In the genomic region with DNA sequence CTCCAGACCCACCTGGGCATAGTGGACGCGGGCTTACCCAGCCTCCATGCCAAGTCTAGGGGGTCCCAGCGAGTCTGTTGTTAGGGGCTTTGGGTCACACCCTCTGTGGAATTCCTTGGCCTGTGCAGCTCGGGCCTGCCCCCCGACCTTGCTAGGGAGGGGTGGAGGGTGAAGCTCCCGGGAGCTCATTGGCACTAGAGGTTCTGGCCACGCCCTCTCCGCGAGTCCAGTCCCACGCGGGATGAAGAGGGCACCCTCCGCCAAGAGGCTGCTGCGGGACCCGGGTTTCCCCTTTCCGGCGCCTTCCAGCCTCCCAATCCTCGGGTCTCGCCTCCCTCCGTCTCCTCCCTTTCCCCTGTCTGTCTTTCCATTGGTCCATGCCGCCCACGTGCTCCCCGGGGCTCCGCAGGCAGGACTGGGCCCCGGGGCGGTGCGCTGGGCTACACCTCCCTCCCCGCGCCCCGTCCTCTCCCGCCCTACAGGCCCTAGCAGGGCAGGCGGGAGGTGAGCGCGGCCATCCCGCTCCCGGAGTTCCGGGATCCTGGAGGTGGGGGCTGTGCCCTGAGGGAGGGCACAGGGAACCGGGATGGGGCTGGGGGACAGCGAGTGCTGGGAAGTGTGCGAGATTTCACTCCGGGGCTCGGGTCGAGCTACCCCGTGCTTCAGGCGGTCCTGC, we compare ENCODE assay signal across 8 cellular contexts. TPM values are rescaled to one million over a fixed set of nuclear protein-coding genes. Genes with fewer than 3 reads are reported as not detected.
DNase-seq lines count a peak whose midpoint lies in the region; ATAC-seq and TF ChIP-seq lines count a peak whose summit lies in the region.

No MANE protein-coding gene starts in this region.

- no peaks in the 10 kb centered on the region for H3K27me3 ChIP-seq in BLaER1 treated with 17β-estradiol and CSF1 and Interleukin-3, amounts not matched to agents 10 nM and 100 nM
- H3K27me3 ChIP-seq in liver (ENCODE audit: control insufficient read depth in 4 of 4, insufficient read depth in 4 of 4, low read length in 3 of 4), result no peaks in the 10 kb centered on the region

- H3K4me3 ChIP-seq in BLaER1 treated with 17β-estradiol and CSF1 and Interleukin-3, amounts not matched to agents 10 nM and 100 nM, result peak overlapping the region; percentile 75 to 94 (median 83)
- H3K4me3 ChIP-seq in liver (ENCODE audit: low read depth in 1 of 3, low read length in 3 of 3), result peak overlapping the region; percentile 74 to 81 (median 78)

- H4K20me1 ChIP-seq in BLaER1 treated with 17β-estradiol and CSF1 and Interleukin-3, amounts not matched to agents 10 nM and 100 nM, result peaks cover 0 to 74% (median 55%) of the 10 kb centered on the region in 11 experiments; a peak in 20 of 22 replicates

- peaks cover 13 to 43% (median 31%) of the 10 kb centered on the region in 11 experiments; a peak in 21 of 22 replicates for H3K36me3 ChIP-seq in BLaER1 treated with 17β-estradiol and CSF1 and Interleukin-3, amounts not matched to agents 10 nM and 100 nM
- H3K36me3 ChIP-seq in liver (ENCODE audit: control insufficient read depth in 4 of 4, insufficient read depth in 3 of 4, low read depth in 1 of 4, low read length in 3 of 4), result peaks cover 0 to 8% (median 6%) of the 10 kb centered on the region in 4 donors

- peaks cover 56 to 62% (median 59%) of the 10 kb centered on the region in 10 experiments for H3K4me1 ChIP-seq in BLaER1 treated with 17β-estradiol and CSF1 and Interleukin-3, amounts not matched to agents 10 nM and 100 nM
- peaks cover 2 to 35% (median 22%) of the 10 kb centered on the region in 4 donors for H3K4me1 ChIP-seq in liver (ENCODE audit: control insufficient read depth in 4 of 4, insufficient read depth in 4 of 4, low read length in 3 of 4)

- TF ChIP-seq CTCF in liver (IDR thresholded peaks at IDR 0.05; ENCODE audit: low read depth, low read length, missing input control), result no peak

- DNase-seq in NCI-H748 treated with DMSO at 0.1 percent for 48 hours (lab: John Stamatoyannopoulos, UW) (peak; percentile 87), dermis blood vessel endothelial cell (peak; percentile 96)
- DNase-seq in activated CD4-positive, alpha-beta T cell treated with anti-CD3 and anti-CD28 coated beads, Interleukin-2, amount 50 U/mL, for 4 hours, result peak; percentile 78 to 81
- peak; percentile 90 for DNase-seq in stimulated activated CD4-positive, alpha-beta T cell treated with anti-CD3 and anti-CD28 coated beads, Interleukin-4, amount 100 ng/mL, for 1 hour

- H3K27ac ChIP-seq in BLaER1 treated with 17β-estradiol and CSF1 and Interleukin-3, amounts not matched to agents 10 nM and 100 nM, result peak overlapping the region; percentile 63 to 88 (median 78); a peak in 21 of 22 replicates
- H3K27ac ChIP-seq in liver (ENCODE audit: low read depth in 1 of 2, low read length in 2 of 2), result peak overlapping the region; percentile 90 to 93

- peak; percentile 43 to 52 for TF ChIP-seq RAD21 in liver (IDR thresholded peaks at IDR 0.05)

- H3K9ac ChIP-seq in BLaER1 treated with 17β-estradiol and CSF1 and Interleukin-3, amounts not matched to agents 10 nM and 100 nM, result peak overlapping the region; percentile 79 to 87 (median 85)
- peak overlapping the region; percentile 61 to 75 for H3K9ac ChIP-seq in liver (ENCODE audit: low read depth in 1 of 2, low read length in 2 of 2)

- no peaks in the 10 kb centered on the region for H3K9me3 ChIP-seq in BLaER1 treated with 17β-estradiol and CSF1 and Interleukin-3, amounts not matched to agents 10 nM and 100 nM (replicated peaks in 1 of 11)
- H3K9me3 ChIP-seq in liver (ENCODE audit: control insufficient read depth in 4 of 4, low read length in 3 of 4), result no peaks in the 10 kb centered on the region

- peak overlapping the region; percentile 85 to 99 (median 95) for H3K4me2 ChIP-seq in BLaER1 treated with 17β-estradiol and CSF1 and Interleukin-3, amounts not matched to agents 10 nM and 100 nM

- WGBS in liver, result under 1% methylated on average over 44 of the region's 44 CpGs

- ATAC-seq in GM19351 (IDR thresholded peaks at IDR 0.05; ENCODE audit: unreplicated experiment) (peak; percentile 65), HG03558 (IDR thresholded peaks at IDR 0.05; ENCODE audit: extremely low read depth, unreplicated experiment) (peak; percentile 39)

TF ChIP-seq in liver, 16 proteins besides CTCF, POLR2A, EP300 and RAD21:
- TF ChIP-seq HNF4G (IDR thresholded peaks at IDR 0.05), result no peak
- TF ChIP-seq NR2F2 (IDR thresholded peaks at IDR 0.05), result peak; percentile 67
- peak in 1 of 2 donors; percentile 18 for TF ChIP-seq HNF4A (conservative IDR thresholded peaks at IDR 0.05)
- peak in 1 of 2 donors; percentile 59 for TF ChIP-seq GABPA (IDR thresholded peaks at IDR 0.05 in 1 of 2, conservative IDR thresholded peaks at IDR 0.05 in 1 of 2)
- TF ChIP-seq YY1 (IDR thresholded peaks at IDR 0.05), result peak; percentile 54
- TF ChIP-seq EGR1 (IDR thresholded peaks at IDR 0.05; ENCODE audit: low read depth in 2 of 2), result peak in 1 of 2 donors; percentile 39
- no peak for TF ChIP-seq FOXA1 (IDR thresholded peaks at IDR 0.05)
- TF ChIP-seq SP1 (IDR thresholded peaks at IDR 0.05), result peak; percentile 79
- TF ChIP-seq, protein P1, sequence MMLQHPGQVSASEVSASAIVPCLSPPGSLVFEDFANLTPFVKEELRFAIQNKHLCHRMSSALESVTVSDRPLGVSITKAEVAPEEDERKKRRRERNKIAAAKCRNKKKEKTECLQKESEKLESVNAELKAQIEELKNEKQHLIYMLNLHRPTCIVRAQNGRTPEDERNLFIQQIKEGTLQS (IDR thresholded peaks at IDR 0.05), result no peak
- peak in 1 of 2 donors; percentile 57 for TF ChIP-seq RXRA (IDR thresholded peaks at IDR 0.05)
- TF ChIP-seq, protein P2, sequence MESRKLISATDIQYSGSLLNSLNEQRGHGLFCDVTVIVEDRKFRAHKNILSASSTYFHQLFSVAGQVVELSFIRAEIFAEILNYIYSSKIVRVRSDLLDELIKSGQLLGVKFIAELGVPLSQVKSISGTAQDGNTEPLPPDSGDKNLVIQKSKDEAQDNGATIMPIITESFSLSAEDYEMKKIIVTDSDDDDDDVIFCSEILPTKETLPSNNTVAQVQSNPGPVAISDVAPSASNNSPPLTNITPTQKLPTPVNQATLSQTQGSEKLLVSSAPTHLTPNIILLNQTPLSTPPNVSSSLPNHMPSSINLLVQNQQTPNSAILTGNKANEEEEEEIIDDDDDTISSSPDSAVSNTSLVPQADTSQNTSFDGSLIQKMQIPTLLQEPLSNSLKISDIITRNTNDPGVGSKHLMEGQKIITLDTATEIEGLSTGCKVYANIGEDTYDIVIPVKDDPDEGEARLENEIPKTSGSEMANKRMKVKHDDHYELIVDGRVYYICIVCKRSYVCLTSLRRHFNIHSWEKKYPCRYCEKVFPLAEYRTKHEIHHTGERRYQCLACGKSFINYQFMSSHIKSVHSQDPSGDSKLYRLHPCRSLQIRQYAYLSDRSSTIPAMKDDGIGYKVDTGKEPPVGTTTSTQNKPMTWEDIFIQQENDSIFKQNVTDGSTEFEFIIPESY (IDR thresholded peaks at IDR 0.05), result peak; percentile 43
- TF ChIP-seq, protein P3, sequence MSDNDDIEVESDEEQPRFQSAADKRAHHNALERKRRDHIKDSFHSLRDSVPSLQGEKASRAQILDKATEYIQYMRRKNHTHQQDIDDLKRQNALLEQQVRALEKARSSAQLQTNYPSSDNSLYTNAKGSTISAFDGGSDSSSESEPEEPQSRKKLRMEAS (IDR thresholded peaks at IDR 0.05), result peak; percentile 75

RNA-seq across cellular contexts. Expression of a gene that starts 3.5 kb away (rescaled TPM):
- total RNA-seq in dermis blood vessel endothelial cell, result 13.8 and 22.2 TPM in 2 replicates
- 1 to 10 TPM; 3.9 to 6.7 TPM for total RNA-seq in liver
- 1 to 10 TPM; 4.9 to 6.6 TPM for polyA plus RNA-seq in liver

RNA-seq across cellular contexts. Expression of a gene that starts 15.5 kb away (rescaled TPM):
- total RNA-seq in dermis blood vessel endothelial cell (452 and 512 TPM in 2 replicates), liver (100 to 1,000 TPM; 288 to 370 TPM)
- 100 to 1,000 TPM; 176 to 211 TPM for polyA plus RNA-seq in liver

RNA-seq across cellular contexts. Expression of a gene that starts 22.9 kb away (rescaled TPM):
- total RNA-seq in dermis blood vessel endothelial cell (0.05 TPM in 1 of 2 replicates, not detected in the other), liver (10 to 100 TPM; 39.2 to 56.1 TPM)
- 10 to 100 TPM; 10.4 to 41.9 TPM for polyA plus RNA-seq in liver

RNA-seq across cellular contexts. Expression of a gene that starts 46.9 kb away (rescaled TPM):
- 0.84 and 0.85 TPM in 2 replicates for total RNA-seq in dermis blood vessel endothelial cell
- total RNA-seq in liver, result 1 to 10 TPM in 1 of 2 donors, under 1 TPM in 1; 0.84 to 1.5 TPM
- polyA plus RNA-seq in liver, result 1 to 10 TPM in 1 of 2 donors, under 1 TPM in 1; 0.33 to 1.0 TPM

RNA-seq across cellular contexts. Expression of a gene that starts 50.9 kb away (rescaled TPM):
- total RNA-seq in dermis blood vessel endothelial cell, result 24.5 and 35.9 TPM in 2 replicates
- total RNA-seq in liver, result 10 to 100 TPM; 16.5 to 28.2 TPM
- 10 to 100 TPM in 1 of 2 donors, 1 to 10 TPM in 1; 8.3 to 13.2 TPM for polyA plus RNA-seq in liver

Comparison
In these comparisons a context has a peak if more than half of its experiments do, and no peak if none do; other contexts are left out.
1. Peak in every context shown above with its lines: DNase-seq, ATAC-seq, H3K4me3 ChIP-seq and H3K27ac ChIP-seq.
2. RNA of a gene that starts 22.9 kb away (total RNA-seq): 39.2 to 56.1 TPM in liver; 0.05 TPM in dermis blood vessel endothelial cell; every median in the first group is over 10 times any median in the second.